In the genomic region with DNA sequence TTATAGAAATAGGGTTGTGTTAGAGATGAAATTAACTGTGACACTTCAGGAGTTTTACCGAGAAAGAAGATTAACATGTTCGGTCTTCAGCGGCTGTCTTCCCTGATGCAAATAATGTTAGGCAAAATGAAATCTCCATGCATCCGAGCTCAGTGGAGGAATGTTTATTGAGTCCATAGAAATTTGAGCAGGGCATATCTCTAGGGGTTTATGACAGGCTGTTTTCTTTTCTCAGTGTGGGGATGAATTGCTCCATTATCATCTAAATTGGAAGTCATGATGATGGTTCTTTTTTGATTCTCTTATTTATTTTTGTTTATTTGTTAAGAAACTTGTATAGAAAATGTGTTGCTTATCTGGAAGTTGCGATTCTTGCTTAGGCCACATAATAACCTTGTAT, we compare ENCODE assay signal across 18 cellular contexts. TPM values are rescaled to one million over a fixed set of nuclear protein-coding genes. Genes with fewer than 3 reads are reported as not detected.
DNase-seq lines count a peak whose midpoint lies in the region; TF ChIP-seq lines count a peak whose summit lies in the region.
"Had no signal": no experiment of that assay in that cellular context is flagged by ENCODE, and none has a peak within 500 bp of the region (broad histone marks: within the 10 kb centered on the region; RNA-seq: fewer than 3 reads in every experiment).

No MANE protein-coding gene starts in this region.

- no peak for TF ChIP-seq CTCF in transverse colon (IDR thresholded peaks at IDR 0.05)

- peak; percentile 38 for DNase-seq in HEK293T (ENCODE audit: extremely low spot score)
- peak; percentile 4 for DNase-seq in RPMI7951 (ENCODE audit: low read depth)
- peak; percentile 18 for DNase-seq in fibroblast of peridontal ligament (ENCODE audit: extremely low read depth)
- peak; percentile 11 for DNase-seq in stromal cell of bone marrow (ENCODE audit: low read depth)
- DNase-seq in transverse colon: no peak
- no peak for DNase-seq in COLO668 (lab: John Stamatoyannopoulos, UW; ENCODE audit: unreplicated experiment)
- no peak for DNase-seq in DMS114 treated with DMSO at 0.1 percent for 48 hours (lab: John Stamatoyannopoulos, UW; ENCODE audit: unreplicated experiment)
- DNase-seq: BE2C; Caco-2; CD4-positive, alpha-beta memory T cell; DMS 273 treated with DMSO at 0.1 percent for 48 hours; DMS79 treated with DMSO at 0.1 percent for 48 hours; EL had no signal

- POLR2A ChIA-PET in HEK293T (lab: Yijun Ruan, JAX): interaction anchor here (1.0 kb wide), 1 partner anchor 10 kb away, joined by 4 read pairs; no protein-coding TSS in a partner anchor

- no peak overlapping the region for H3K27ac ChIP-seq in transverse colon
- H3K27ac ChIP-seq: A549, C4-2B, HL-60 had no signal

- 68 to 72% methylated on average over 5 of the region's 5 CpGs for WGBS in transverse colon (ENCODE audit: low coverage in 1 of 2), 2 donors

- no peaks in the 10 kb centered on the region for H3K36me3 ChIP-seq in transverse colon
- H3K36me3 ChIP-seq: BE2C, HAP-1 had no signal

- no peaks in the 10 kb centered on the region for H3K27me3 ChIP-seq in transverse colon
- H3K27me3 ChIP-seq: BE2C had no signal

- in situ Hi-C loops in transverse colon (cut with MboI; ENCODE audit: low pct_ligation_motif_present in 1 of 4, low pct_unique_long_range_greater_than_20kb in 1 of 4, low sequenced_read_pairs in 3 of 4): no loop called here

- no peak for TF ChIP-seq EP300 in transverse colon (IDR thresholded peaks at IDR 0.05; ENCODE audit: low read depth)

- no peak for TF ChIP-seq POLR2A in transverse colon (IDR thresholded peaks at IDR 0.05)

- intact Hi-C loops in transverse colon (cut with DNase I; ENCODE audit: low total_unique reads): no loop called here

- no peaks in the 10 kb centered on the region for H3K9me3 ChIP-seq in transverse colon
- H3K9me3 ChIP-seq: A549, BE2C, Caco-2, HAP-1 had no signal

- H3K4me1 ChIP-seq in transverse colon: no peaks in the 10 kb centered on the region
- H3K4me1 ChIP-seq: A549, BE2C, Caco-2 had no signal

- CTCF ChIA-PET in HEK293T (lab: Yijun Ruan, JAX): interaction anchor here (1.1 kb wide), 1 partner anchor 37 kb away, joined by 3 read pairs; no protein-coding TSS in a partner anchor

- no peak overlapping the region for H3K4me3 ChIP-seq in transverse colon
- H3K4me3 ChIP-seq: A549, HAP-1, K562 had no signal

TF ChIP-seq in HEK293T, 16 proteins besides CTCF, POLR2A, EP300 and RAD21:
- TF ChIP-seq ELF4 (IDR thresholded peaks at IDR 0.05): no peak

RNA-seq across cellular contexts. Expression of a gene that starts 31.7 kb away (rescaled TPM):
- 2.0 and 2.5 TPM in 2 replicates for total RNA-seq in RPMI7951 (2014; rRNA removed; shearing (Covaris generic))
- total RNA-seq in transverse colon: 10 to 100 TPM in 1 of 4 donors, 1 to 10 TPM in 3; 1.8 to 37.0 (median 7.4) TPM
- total RNA-seq: CD4-positive, alpha-beta memory T cell had no signal

Comparison
In these comparisons a context has a peak if more than half of its experiments do, and no peak if none do; other contexts are left out.
1. DNase-seq: peak in HEK293T (single experiment), RPMI7951 (single experiment), fibroblast of peridontal ligament (single experiment) and stromal cell of bone marrow (single experiment); none in transverse colon (single experiment), COLO668 (single experiment) and DMS114 treated with DMSO at 0.1 percent for 48 hours (single experiment).